ENCODE assay signal across 17 cellular contexts in genomic region chr13:46134494-46134893, GRCh38. TPM values are rescaled to one million over a fixed set of nuclear protein-coding genes. Genes with fewer than 3 reads are reported as not detected.
DNase-seq lines count a peak whose midpoint lies in the region; ATAC-seq and TF ChIP-seq lines count a peak whose summit lies in the region.
"Had no signal": no experiment of that assay in that cellular context is flagged by ENCODE, and none has a peak within 500 bp of the region (broad histone marks: within the 10 kb centered on the region; RNA-seq: fewer than 3 reads in every experiment).

No MANE protein-coding gene starts in this region.

- TF ChIP-seq CTCF in thyroid gland (IDR thresholded peaks at IDR 0.05): no peak

- H3K9me3 ChIP-seq in thyroid gland: no peaks in the 10 kb centered on the region
- H3K9me3 ChIP-seq: psoas muscle, spleen, transverse colon had no signal

- no peak overlapping the region for H3K4me3 ChIP-seq in thyroid gland (replicated peaks in 1 of 3)
- H3K4me3 ChIP-seq: psoas muscle, spleen, transverse colon had no signal

- 52 to 59% methylated on average over 2 of the region's 2 CpGs for WGBS in thyroid gland, 2 donors

- POLR2A ChIA-PET in T-cell (lab: Charles Lee): no interaction called here

- peaks cover 25% of the 10 kb centered on the region for H3K4me1 Mint-ChIP-seq in activated naive CD4-positive, alpha-beta T cell treated with anti-CD3 and anti-CD28 coated beads, Interleukin-2, amount 50 U/mL, for 24 hours
- H3K4me1 Mint-ChIP-seq in T-cell (peaks cover 16 to 29% (median 24%) of the 10 kb centered on the region in 3 donors), naive B cell (peaks cover 0 to 5% (median 0%) of the 10 kb centered on the region in 3 donors)

- peaks cover 22% of the 10 kb centered on the region for H3K36me3 Mint-ChIP-seq in activated naive CD4-positive, alpha-beta T cell treated with anti-CD3 and anti-CD28 coated beads, Interleukin-2, amount 50 U/mL, for 24 hours
- H3K36me3 Mint-ChIP-seq in T-cell (peaks cover 70% of the 10 kb centered on the region), naive B cell (peaks cover 33 to 36% of the 10 kb centered on the region in 2 donors)

- intact Hi-C loops in thyroid gland (cut with DNase I): no loop called here

- H3K9me3 Mint-ChIP-seq in activated naive CD4-positive, alpha-beta T cell treated with anti-CD3 and anti-CD28 coated beads, Interleukin-2, amount 50 U/mL, for 24 hours: no peaks in the 10 kb centered on the region
- H3K9me3 Mint-ChIP-seq in T-cell (no peaks in the 10 kb centered on the region), naive B cell (no peaks in the 10 kb centered on the region)
- H3K9me3 Mint-ChIP-seq: nephron had no signal

- no peaks in the 10 kb centered on the region for H3K36me3 ChIP-seq in thyroid gland
- H3K36me3 ChIP-seq: transverse colon had no signal

- peaks cover 15 to 22% of the 10 kb centered on the region in 2 donors for H3K4me1 ChIP-seq in thyroid gland
- H3K4me1 ChIP-seq: psoas muscle, transverse colon had no signal

- H3K4me3 Mint-ChIP-seq in activated naive CD4-positive, alpha-beta T cell treated with anti-CD3 and anti-CD28 coated beads, Interleukin-2, amount 50 U/mL, for 24 hours: no peak overlapping the region
- H3K4me3 Mint-ChIP-seq in T-cell: no peak overlapping the region
- no peak overlapping the region for H3K4me3 Mint-ChIP-seq in naive B cell
- H3K4me3 Mint-ChIP-seq: nephron had no signal

- H3K27me3 Mint-ChIP-seq in activated naive CD4-positive, alpha-beta T cell treated with anti-CD3 and anti-CD28 coated beads, Interleukin-2, amount 50 U/mL, for 24 hours: no peaks in the 10 kb centered on the region
- H3K27me3 Mint-ChIP-seq in T-cell (no peaks in the 10 kb centered on the region), naive B cell (no peaks in the 10 kb centered on the region)

- H3K27me3 ChIP-seq in thyroid gland: no peaks in the 10 kb centered on the region
- H3K27me3 ChIP-seq: spleen, transverse colon had no signal

- peak overlapping the region; percentile 87 for H3K27ac Mint-ChIP-seq in activated naive CD4-positive, alpha-beta T cell treated with anti-CD3 and anti-CD28 coated beads, Interleukin-2, amount 50 U/mL, for 24 hours
- H3K27ac Mint-ChIP-seq in T-cell (peak overlapping the region; percentile 66 to 69), naive B cell (peak overlapping the region in 5 of 6 donors; percentile 49 to 94 (median 68))

- TF ChIP-seq POLR2A in thyroid gland (IDR thresholded peaks at IDR 0.05): no peak

- no peak for ATAC-seq in T-cell (replicated peaks in 1 of 4)
- ATAC-seq in naive B cell (ENCODE audit: low read depth in 2 of 2): no peak
- ATAC-seq in GM18867 (IDR thresholded peaks at IDR 0.05; ENCODE audit: unreplicated experiment): no peak
- ATAC-seq: Right ventricle myocardium inferior had no signal

- CTCF ChIA-PET in T-cell (lab: Charles Lee): interaction anchor here in 1 of 2 donors (0.8 to 1.0 kb wide), 2 partner anchors 8 to 9 kb away, joined by 3 to 4 read pairs; no protein-coding TSS in a partner anchor

- DNase-seq in activated naive CD4-positive, alpha-beta T cell treated with anti-CD3 and anti-CD28 coated beads, Interleukin-2, amount 50 U/mL, for 16 hours: no peak
- DNase-seq in T-cell (no peak), naive B cell (no peak), thyroid gland (no peak), OCI-M1 (lab: John Stamatoyannopoulos, UW) (no peak), DMS114 treated with DMSO at 0.1 percent for 48 hours (lab: John Stamatoyannopoulos, UW; ENCODE audit: unreplicated experiment) (no peak)
- DNase-seq: NCI-H1694, NCI-H446 treated with DMSO at 0.1 percent for 48 hours, psoas muscle, spleen, transverse colon had no signal

- peak overlapping the region; percentile 73 to 77 (median 76) for H3K27ac ChIP-seq in thyroid gland
- H3K27ac ChIP-seq: psoas muscle, transverse colon had no signal

RNA-seq across cellular contexts. Expression of gene CPB2, which starts 29.7 kb away (rescaled TPM):
- total RNA-seq in T-cell: under 1 TPM in 3 of 5 donors, not detected in 2; 0.13 to 0.29 (median 0.28) TPM
- polyA plus RNA-seq in naive B cell (ENCODE audit: low read depth in 6 of 6): under 1 TPM in 1 of 6 donors, not detected in 5; 0.20 TPM
- under 1 TPM in 2 of 4 donors, not detected in 2; 0.67 to 0.83 TPM for total RNA-seq in thyroid gland
- total RNA-seq: astrocyte, H4, psoas muscle, Right ventricle myocardium inferior, spleen, transverse colon had no signal
- polyA plus RNA-seq: psoas muscle, spleen had no signal

RNA-seq across cellular contexts. Expression of gene LCP1, which starts 47.5 kb away (rescaled TPM):
- total RNA-seq in T-cell (100 to 1,000 TPM; 338 to 574 (median 413) TPM), thyroid gland (10 to 100 TPM in 2 of 4 donors, 1 to 10 TPM in 2; 8.7 to 27.3 (median 11.9) TPM)
- polyA plus RNA-seq in naive B cell (ENCODE audit: low read depth in 6 of 6): 1,000 to 10,000 TPM in 1 of 6 donors, 100 to 1,000 TPM in 5; 701 to 1,116 (median 814) TPM

Comparison
In these comparisons a context has a peak if more than half of its experiments do, and no peak if none do; other contexts are left out.
1. RNA of gene LCP1, which starts 47.5 kb away (total RNA-seq): 338 to 574 TPM in T-cell; 8.7 to 27.3 TPM in thyroid gland; every median in the first group is over 10 times any median in the second.
2. Peak in every context shown above with its lines, with median percentiles within 50 percentile points of each other: H3K27ac Mint-ChIP-seq.